In genomic region chr17:76944477-76944876, GRCh38 we compare ENCODE assay signal across 25 cellular contexts.
A peak's percentile ranks its signal among the peaks of the same experiment; 100 is the strongest.
DNase-seq lines count a peak whose midpoint lies in the region; ATAC-seq, FAIRE-seq and TF ChIP-seq lines count a peak whose summit lies in the region.
"Had no signal": no experiment of that assay in that cellular context is flagged by ENCODE, and none has a peak within 500 bp of the region (broad histone marks: within the 10 kb centered on the region; RNA-seq: fewer than 3 reads in every experiment).

No MANE protein-coding gene starts in this region.

- H3K27ac ChIP-seq in WERI-Rb-1: peak overlapping the region; percentile 72
- no peak overlapping the region for H3K27ac ChIP-seq in H1 (ENCODE audit: low read depth, low read length)
- H3K27ac ChIP-seq in A673 (ENCODE audit: low read depth, low read length, poor library complexity, severe bottlenecking): no peak overlapping the region
- H3K27ac ChIP-seq: 22Rv1; BLaER1 treated with 17β-estradiol and CSF1 and Interleukin-3, amounts not matched to agents 10 nM and 100 nM had no signal

- H3K36me3 ChIP-seq in WERI-Rb-1 (peaks cover 26% of the 10 kb centered on the region), H1 (ENCODE audit: control insufficient read depth in 2 of 4, insufficient read depth in 4 of 4, low read length in 3 of 4) (no peaks in the 10 kb centered on the region; a peak in 2 of 8 replicates), A673 (ENCODE audit: insufficient read depth, low read length, poor library complexity, severe bottlenecking) (no peaks in the 10 kb centered on the region)
- H3K36me3 ChIP-seq: HAP-1 had no signal

- peaks cover 0 to 18% (median 8%) of the 10 kb centered on the region in 4 experiments; a peak in 4 of 7 replicates for H3K4me1 ChIP-seq in H1 (replicated peaks in 1 of 4; ENCODE audit: control insufficient read depth in 3 of 4, insufficient read depth in 4 of 4, low read length in 3 of 4)
- no peaks in the 10 kb centered on the region for H3K4me1 ChIP-seq in A673 (ENCODE audit: insufficient read depth, low read length, poor library complexity, severe bottlenecking)
- H3K4me1 ChIP-seq: BE2C, HAP-1 had no signal

- no peak overlapping the region; a peak in 1 of 7 replicates for H3K9ac ChIP-seq in H1 (replicated peaks in 1 of 4; ENCODE audit: extremely low read depth in 1 of 4, low read depth in 3 of 4, low read length in 3 of 4)
- H3K9ac ChIP-seq: BLaER1 treated with 17β-estradiol and CSF1 and Interleukin-3, amounts not matched to agents 10 nM and 100 nM had no signal

- H3K9me3 ChIP-seq in WERI-Rb-1 (ENCODE audit: severe bottlenecking) (no peaks in the 10 kb centered on the region), H1 (ENCODE audit: insufficient read depth in 2 of 2, low read depth in 1 of 2, low read length in 1 of 2) (no peaks in the 10 kb centered on the region), A673 (ENCODE audit: low read depth, low read length, poor library complexity, severe bottlenecking) (no peaks in the 10 kb centered on the region)
- H3K9me3 ChIP-seq: BE2C; BLaER1 treated with 17β-estradiol and CSF1 and Interleukin-3, amounts not matched to agents 10 nM and 100 nM; HAP-1 had no signal

- no peak overlapping the region for H4K91ac ChIP-seq in H1 (replicated peaks; ENCODE audit: insufficient read length, low read length)

- H3K4me3 ChIP-seq in WERI-Rb-1 (ENCODE audit: low read depth, low read length): peak overlapping the region; percentile 21
- no peak overlapping the region for H3K4me3 ChIP-seq in H1 (ENCODE audit: extremely low read depth in 1 of 4, insufficient read depth in 2 of 4, low read depth in 3 of 4, low read length in 4 of 4)
- no peak overlapping the region for H3K4me3 ChIP-seq in A673 (ENCODE audit: low read depth, low read length, poor library complexity, severe bottlenecking)
- H3K4me3 ChIP-seq: BLaER1 treated with 17β-estradiol and CSF1 and Interleukin-3, amounts not matched to agents 10 nM and 100 nM; GM12878; HAP-1 had no signal

- TF ChIP-seq EP300 in H1 (IDR thresholded peaks at IDR 0.05; ENCODE audit: borderline replicate concordance in 1 of 2, low read depth in 2 of 2, low read length in 2 of 2): no peak

- TF ChIP-seq RAD21 in H1 (IDR thresholded peaks at IDR 0.05 in 1 of 2, conservative IDR thresholded peaks at IDR 0.05 in 1 of 2; ENCODE audit: low read depth in 2 of 2, low read length in 2 of 2): no peak

- no peak for TF ChIP-seq CTCF in WERI-Rb-1 (IDR thresholded peaks at IDR 0.05; ENCODE audit: low read depth, low read length)
- TF ChIP-seq CTCF in H1 (IDR thresholded peaks at IDR 0.05; ENCODE audit: control extremely low read depth in 1 of 3, insufficient read depth in 1 of 3, low read depth in 1 of 3, low read length in 3 of 3): no peak
- no peak for TF ChIP-seq CTCF in A673 (conservative IDR thresholded peaks at IDR 0.05; ENCODE audit: low read depth, low read length)

- no peak overlapping the region for H3K18ac ChIP-seq in H1 (ENCODE audit: extremely low read depth, low read length)

- no peak for DNase-seq in activated naive CD4-positive, alpha-beta T cell treated with anti-CD3 and anti-CD28 coated beads, Interleukin-2, amount 10 ng/mL, durations not matched to agents 7 days and 5 days
- DNase-seq in WERI-Rb-1: peak; percentile 79
- DNase-seq in H1 (ENCODE audit: low read depth in 1 of 2, low spot score in 2 of 2): no peak
- no peak for DNase-seq in A673 (ENCODE audit: low spot score)
- no peak for DNase-seq in stimulated activated naive CD4-positive, alpha-beta T cell treated with Interleukin-2 at 50 U/mL for 16 hours (lab: John Stamatoyannopoulos, UW)
- DNase-seq: ACHN; AML-193; BE2C; CD4-positive, alpha-beta T cell; CD8-positive, alpha-beta memory T cell; DMS 273 treated with DMSO at 0.1 percent for 48 hours; DMS79; EL; GDM1; HFFc6 had no signal

- H3K23ac ChIP-seq in H1 (ENCODE audit: insufficient read length): no peak overlapping the region

- no TSS peak for BruUV-seq in A673 (replicated peaks; lab: Mats Ljungman, UMichigan)

- no peaks in the 10 kb centered on the region for H3K79me2 ChIP-seq in H1 (ENCODE audit: control insufficient read depth in 1 of 2, insufficient read depth in 2 of 2, low read length in 2 of 2)

- intact Hi-C loops in A673 (cut with micrococcal nuclease; ENCODE audit: unreplicated experiment): no loop called here

- no peak overlapping the region for H3K56ac ChIP-seq in H1 (replicated peaks; ENCODE audit: insufficient read length, low read depth, low read length)

- H4K20me1 ChIP-seq in H1 (replicated peaks in 1 of 2; ENCODE audit: control insufficient read depth in 1 of 2, insufficient read depth in 2 of 2, low read length in 2 of 2): no peaks in the 10 kb centered on the region

- no peaks in the 10 kb centered on the region for H3K23me2 ChIP-seq in H1 (ENCODE audit: low read depth, low read length)

- H2AK5ac ChIP-seq in H1 (ENCODE audit: low read depth, low read length): no peak overlapping the region

- H3K79me1 ChIP-seq in H1 (ENCODE audit: low read depth, low read length): no peaks in the 10 kb centered on the region

- no peak overlapping the region for H2AFZ ChIP-seq in H1 (ENCODE audit: low read length)

- no peak overlapping the region for H2BK15ac ChIP-seq in H1 (ENCODE audit: low read length)

- WGBS in H1 (ENCODE audit: extremely low coverage in 1 of 2, insufficient coverage in 1 of 2, insufficient read length in 1 of 2, insufficient replicate concordance in 2 of 2, low coverage in 1 of 2, low lambda C conversion rate in 2 of 2, missing lambda C conversion rate in 1 of 2), 2 experiments: 93% methylated on average over 16 of the region's 16 CpGs; no CpG with 5 or more reads in 1 of the 2 experiments

- H2BK5ac ChIP-seq in H1 (ENCODE audit: low read depth, low read length): peak overlapping the region; percentile 49; the same call in 1 of the 2 replicates

- H3K27me3 ChIP-seq in WERI-Rb-1 (ENCODE audit: insufficient read depth, low read depth, severe bottlenecking) (no peaks in the 10 kb centered on the region), H1 (replicated peaks in 1 of 4; ENCODE audit: control insufficient read depth in 3 of 4, extremely low read depth in 1 of 4, insufficient read depth in 3 of 4, low read length in 3 of 4) (no peaks in the 10 kb centered on the region), A673 (replicated peaks; ENCODE audit: insufficient read depth, low read depth, low read length, poor library complexity) (no peaks in the 10 kb centered on the region)
- H3K27me3 ChIP-seq: BE2C; BLaER1 treated with 17β-estradiol and CSF1 and Interleukin-3, amounts not matched to agents 10 nM and 100 nM had no signal

- CTCF ChIA-PET in activated naive CD4-positive, alpha-beta T cell treated with anti-CD3 and anti-CD28 coated beads, Interleukin-2, amount 10 ng/mL, durations not matched to agents 7 days and 5 days (lab: Charles Lee): no interaction called here
- CTCF ChIA-PET in H1 (lab: Charles Lee; ENCODE audit: partially characterized antibody): interaction anchor here (0.8 kb wide), 1 partner anchor 112 kb away, joined by 3 read pairs; no protein-coding TSS in a partner anchor
- CTCF ChIA-PET in A673 (lab: Charles Lee): no interaction called here

- H3K4ac ChIP-seq in H1 (replicated peaks; ENCODE audit: insufficient read length, low read depth, low read length): no peak overlapping the region

- no peak overlapping the region for H2BK120ac ChIP-seq in H1 (replicated peaks; ENCODE audit: low read depth, low read length)

- no peaks in the 10 kb centered on the region for H3K36me3 Mint-ChIP-seq in activated naive CD4-positive, alpha-beta T cell treated with anti-CD3 and anti-CD28 coated beads, Interleukin-2, amount 50 U/mL, for 24 hours
- H3K36me3 Mint-ChIP-seq in activated naive CD4-positive, alpha-beta T cell treated with anti-CD3 and anti-CD28 coated beads, Interleukin-2, amount 10 ng/mL, durations not matched to agents 7 days and 5 days: no peaks in the 10 kb centered on the region
- H3K36me3 Mint-ChIP-seq: CD14-positive monocyte; CD8-positive, alpha-beta memory T cell had no signal

- no peak overlapping the region for H3K4me2 ChIP-seq in H1 (ENCODE audit: insufficient read depth in 1 of 2, low read depth in 2 of 2, low read length in 2 of 2)
- H3K4me2 ChIP-seq: BLaER1 treated with 17β-estradiol and CSF1 and Interleukin-3, amounts not matched to agents 10 nM and 100 nM had no signal

- H4K8ac ChIP-seq in H1 (ENCODE audit: extremely low read depth, insufficient read depth, low read length): no peak overlapping the region

- H2BK12ac ChIP-seq in H1 (ENCODE audit: low read depth, low read length): no peak overlapping the region

- FAIRE-seq in H1 (lab: Jason Lieb, UNC): no peak
- FAIRE-seq: A204.1, D721Med, GM12878, GM18507 had no signal

- no peaks in the 10 kb centered on the region for H3K4me1 Mint-ChIP-seq in activated naive CD4-positive, alpha-beta T cell treated with anti-CD3 and anti-CD28 coated beads, Interleukin-2, amount 50 U/mL, for 24 hours
- H3K4me1 Mint-ChIP-seq in activated naive CD4-positive, alpha-beta T cell treated with anti-CD3 and anti-CD28 coated beads, Interleukin-2, amount 10 ng/mL, durations not matched to agents 7 days and 5 days: no peaks in the 10 kb centered on the region
- H3K4me1 Mint-ChIP-seq: CD14-positive monocyte; CD8-positive, alpha-beta memory T cell had no signal

- H3K14ac ChIP-seq in H1 (ENCODE audit: insufficient read length): no peak overlapping the region

- H3K27ac Mint-ChIP-seq in activated naive CD4-positive, alpha-beta T cell treated with anti-CD3 and anti-CD28 coated beads, Interleukin-2, amount 50 U/mL, for 24 hours: peak overlapping the region; percentile 30
- H3K27ac Mint-ChIP-seq in activated naive CD4-positive, alpha-beta T cell treated with anti-CD3 and anti-CD28 coated beads, Interleukin-2, amount 10 ng/mL, durations not matched to agents 7 days and 5 days: no peak overlapping the region
- H3K27ac Mint-ChIP-seq: CD14-positive monocyte; CD4-positive, alpha-beta T cell; HFFc6 had no signal

- no peak for TF ChIP-seq POLR2A in H1 (IDR thresholded peaks at IDR 0.05; ENCODE audit: control extremely low read depth in 1 of 2, low read depth in 2 of 2, low read length in 2 of 2)

- POLR2A ChIA-PET in H1 (lab: Charles Lee; ENCODE audit: partially characterized antibody): interaction anchor here (1.2 kb wide), 1 partner anchor 12 kb away, joined by 3 read pairs; no protein-coding TSS in a partner anchor
- POLR2A ChIA-PET in A673 (lab: Charles Lee; ENCODE audit: low non-redundant PET): no interaction called here

- H3K9me3 Mint-ChIP-seq in activated naive CD4-positive, alpha-beta T cell treated with anti-CD3 and anti-CD28 coated beads, Interleukin-2, amount 50 U/mL, for 24 hours: no peaks in the 10 kb centered on the region
- H3K9me3 Mint-ChIP-seq in activated naive CD4-positive, alpha-beta T cell treated with anti-CD3 and anti-CD28 coated beads, Interleukin-2, amount 10 ng/mL, durations not matched to agents 7 days and 5 days: no peaks in the 10 kb centered on the region
- H3K9me3 Mint-ChIP-seq: CD4-positive, alpha-beta T cell; CD8-positive, alpha-beta memory T cell; HFFc6 had no signal

- no peak for ATAC-seq in HG03280 (IDR thresholded peaks at IDR 0.05; ENCODE audit: unreplicated experiment)
- ATAC-seq: GM12878 had no signal

- H2BK20ac ChIP-seq in H1 (ENCODE audit: low read length): no peak overlapping the region

- no peaks in the 10 kb centered on the region for H3K27me3 Mint-ChIP-seq in activated naive CD4-positive, alpha-beta T cell treated with anti-CD3 and anti-CD28 coated beads, Interleukin-2, amount 50 U/mL, for 24 hours
- H3K27me3 Mint-ChIP-seq in activated naive CD4-positive, alpha-beta T cell treated with anti-CD3 and anti-CD28 coated beads, Interleukin-2, amount 10 ng/mL, durations not matched to agents 7 days and 5 days: peaks cover 5% of the 10 kb centered on the region
- H3K27me3 Mint-ChIP-seq: CD4-positive, alpha-beta T cell had no signal

- no peak overlapping the region for H3K4me3 Mint-ChIP-seq in activated naive CD4-positive, alpha-beta T cell treated with anti-CD3 and anti-CD28 coated beads, Interleukin-2, amount 50 U/mL, for 24 hours
- H3K4me3 Mint-ChIP-seq in activated naive CD4-positive, alpha-beta T cell treated with anti-CD3 and anti-CD28 coated beads, Interleukin-2, amount 10 ng/mL, durations not matched to agents 7 days and 5 days: no peak overlapping the region
- H3K4me3 Mint-ChIP-seq: CD14-positive monocyte; CD4-positive, alpha-beta T cell; CD8-positive, alpha-beta memory T cell; HFFc6 had no signal

- H4K5ac ChIP-seq in H1 (ENCODE audit: insufficient read length, low read depth, low read length): no peak overlapping the region
